8 cellular contexts compared by ENCODE assay signal in genomic region chr7:36389371-36390198, GRCh38. TPM values are rescaled to one million over a fixed set of nuclear protein-coding genes. Genes with fewer than 3 reads are reported as not detected.
A peak's percentile ranks its signal among the peaks of the same experiment; 100 is the strongest.
DNase-seq lines count a peak whose midpoint lies in the region; ATAC-seq lines count a peak whose summit lies in the region.

A gene with protein sequence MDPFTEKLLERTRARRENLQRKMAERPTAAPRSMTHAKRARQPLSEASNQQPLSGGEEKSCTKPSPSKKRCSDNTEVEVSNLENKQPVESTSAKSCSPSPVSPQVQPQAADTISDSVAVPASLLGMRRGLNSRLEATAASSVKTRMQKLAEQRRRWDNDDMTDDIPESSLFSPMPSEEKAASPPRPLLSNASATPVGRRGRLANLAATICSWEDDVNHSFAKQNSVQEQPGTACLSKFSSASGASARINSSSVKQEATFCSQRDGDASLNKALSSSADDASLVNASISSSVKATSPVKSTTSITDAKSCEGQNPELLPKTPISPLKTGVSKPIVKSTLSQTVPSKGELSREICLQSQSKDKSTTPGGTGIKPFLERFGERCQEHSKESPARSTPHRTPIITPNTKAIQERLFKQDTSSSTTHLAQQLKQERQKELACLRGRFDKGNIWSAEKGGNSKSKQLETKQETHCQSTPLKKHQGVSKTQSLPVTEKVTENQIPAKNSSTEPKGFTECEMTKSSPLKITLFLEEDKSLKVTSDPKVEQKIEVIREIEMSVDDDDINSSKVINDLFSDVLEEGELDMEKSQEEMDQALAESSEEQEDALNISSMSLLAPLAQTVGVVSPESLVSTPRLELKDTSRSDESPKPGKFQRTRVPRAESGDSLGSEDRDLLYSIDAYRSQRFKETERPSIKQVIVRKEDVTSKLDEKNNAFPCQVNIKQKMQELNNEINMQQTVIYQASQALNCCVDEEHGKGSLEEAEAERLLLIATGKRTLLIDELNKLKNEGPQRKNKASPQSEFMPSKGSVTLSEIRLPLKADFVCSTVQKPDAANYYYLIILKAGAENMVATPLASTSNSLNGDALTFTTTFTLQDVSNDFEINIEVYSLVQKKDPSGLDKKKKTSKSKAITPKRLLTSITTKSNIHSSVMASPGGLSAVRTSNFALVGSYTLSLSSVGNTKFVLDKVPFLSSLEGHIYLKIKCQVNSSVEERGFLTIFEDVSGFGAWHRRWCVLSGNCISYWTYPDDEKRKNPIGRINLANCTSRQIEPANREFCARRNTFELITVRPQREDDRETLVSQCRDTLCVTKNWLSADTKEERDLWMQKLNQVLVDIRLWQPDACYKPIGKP (plus strand): TSS chr7:36389862. CDS start chr7:36390027, 165 bp downstream.

- peak within 1 kb of the TSS; percentile 96 for H3K27ac ChIP-seq in mesendoderm (ENCODE audit: low read depth, low read length)

- DNase-seq in COLO829 (ENCODE audit: low spot score) (peak; percentile 98), HS-5 (ENCODE audit: low read depth) (peak; percentile 96), NOMO-1 treated with DMSO at 0.1 percent for 48 hours (lab: John Stamatoyannopoulos, UW; ENCODE audit: unreplicated experiment) (peak; percentile 86), mesendoderm (peak; percentile 97)
- peak; percentile 62 to 79 (median 63) for DNase-seq in activated CD8-positive, alpha-beta memory T cell treated with anti-CD3 and anti-CD28 coated beads for 48 hours (ENCODE audit: low read depth in 2 of 3, low spot score in 2 of 3)
- DNase-seq in stimulated activated CD8-positive, alpha-beta memory T cell treated with anti-CD3 and anti-CD28 coated beads, Interleukin-12 subunit alpha, Interleukin-12 subunit beta, amount 100 ng/mL, for 24 hours (ENCODE audit: extremely low read depth), result peak; percentile 59

- no peak within 1 kb of the TSS for H2AK5ac ChIP-seq in mesendoderm (ENCODE audit: low read length)

- WGBS in mesendoderm (ENCODE audit: extremely low coverage, insufficient coverage, low lambda C conversion rate), result no CpG with 5 or more reads among the region's 68 CpGs

- no peak within 1 kb of the TSS for H2BK15ac ChIP-seq in mesendoderm (replicated peaks; ENCODE audit: low read depth)

- H3K9ac ChIP-seq in endocrine pancreas (ENCODE audit: control insufficient read depth, insufficient read depth, low read length) (no peak within 1 kb of the TSS), mesendoderm (ENCODE audit: low read length) (peak within 1 kb of the TSS; percentile 97)

- H3K18ac ChIP-seq in mesendoderm (ENCODE audit: low read length), result peak within 1 kb of the TSS; percentile 77

- H3K9me3 ChIP-seq in endocrine pancreas (ENCODE audit: control insufficient read depth, low read length), result no peaks in the 10 kb centered on the region

- peak within 1 kb of the TSS; percentile 97 for H3K56ac ChIP-seq in mesendoderm (ENCODE audit: low read length)

- no peak within 1 kb of the TSS for H3K23ac ChIP-seq in mesendoderm (ENCODE audit: low read length)

- peak within 1 kb of the TSS; percentile 87 for H4K8ac ChIP-seq in mesendoderm (ENCODE audit: low read depth, low read length)

- no peak within 1 kb of the TSS for H4K5ac ChIP-seq in mesendoderm (ENCODE audit: low read length)

- peak; percentile 47 for ATAC-seq in GM19468 (IDR thresholded peaks at IDR 0.05; ENCODE audit: extremely low read depth, unreplicated experiment)

- no peak within 1 kb of the TSS for H2BK120ac ChIP-seq in mesendoderm (ENCODE audit: low read depth, low read length)

- peak within 1 kb of the TSS; percentile 72 for H2BK5ac ChIP-seq in mesendoderm (ENCODE audit: low read length)

- H3K27me3 ChIP-seq in endocrine pancreas (ENCODE audit: control insufficient read depth, insufficient read depth, low read length) (no peaks in the 10 kb centered on the region), mesendoderm (ENCODE audit: insufficient read depth, low read length, poor library complexity) (no peaks in the 10 kb centered on the region)

- H3K79me1 ChIP-seq in mesendoderm (ENCODE audit: low read length), result no peaks in the 10 kb centered on the region

- H3K4me1 ChIP-seq in endocrine pancreas (ENCODE audit: control insufficient read depth, insufficient read depth, low read length) (no peaks in the 10 kb centered on the region), mesendoderm (ENCODE audit: control insufficient read depth, low read depth, low read length) (no peaks in the 10 kb centered on the region)

- H3K4me2 ChIP-seq in mesendoderm (ENCODE audit: low read length), result peak within 1 kb of the TSS; percentile 37

- H3K79me2 ChIP-seq in mesendoderm (ENCODE audit: control insufficient read depth, insufficient read depth, low read length), result peaks cover 34% of the 10 kb centered on the region

- H3K4me3 ChIP-seq in endocrine pancreas (ENCODE audit: control insufficient read depth, insufficient read depth, low read length) (peak within 1 kb of the TSS; percentile 51), mesendoderm (ENCODE audit: low read length) (peak within 1 kb of the TSS; percentile 86)

- H3K36me3 ChIP-seq in endocrine pancreas (ENCODE audit: control insufficient read depth, insufficient read depth, low read length) (no peaks in the 10 kb centered on the region), mesendoderm (ENCODE audit: control insufficient read depth, insufficient read depth, low read length) (no peaks in the 10 kb centered on the region)

- H3K4ac ChIP-seq in mesendoderm (ENCODE audit: low read depth, low read length), result peak within 1 kb of the TSS; percentile 76

RNA-seq across cellular contexts. Expression of the gene that starts here (rescaled TPM):
- 108 TPM for polyA plus RNA-seq in mesendoderm (2013, experiment 1 of 2)
- 106 TPM for polyA plus RNA-seq in mesendoderm (2013, experiment 2 of 2)

Comparison
In these comparisons a context has a peak if more than half of its experiments do, and no peak if none do; other contexts are left out.
1. Peak in every context shown above with its lines: DNase-seq, ATAC-seq, H3K4me3 ChIP-seq and H3K27ac ChIP-seq.